In genomic region chr4:10090467-10091250, GRCh38 we compare ENCODE assay signal across 1 cellular context.
A peak's percentile ranks its signal among the peaks of the same experiment; 100 is the strongest.
TF ChIP-seq lines count a peak whose summit lies in the region.

No MANE protein-coding gene starts in this region.

TF ChIP-seq in HepG2, 621 proteins besides CTCF, POLR2A, EP300 and RAD21 (continued from another document):
- TF ChIP-seq ZNF646 (CRISPR knock-in tag; IDR thresholded peaks at IDR 0.05) (no peak), ZNF281 (CRISPR knock-in tag; IDR thresholded peaks at IDR 0.05; ENCODE audit: borderline replicate concordance) (no peak), RBM22 (optimal IDR thresholded peaks at IDR 0.05; ENCODE audit: low read length) (peak; percentile 62), SP1 (IDR thresholded peaks at IDR 0.05) (no peak), SP1 (CRISPR knock-in tag; IDR thresholded peaks at IDR 0.05) (no peak), ZNF280B (CRISPR knock-in tag; IDR thresholded peaks at IDR 0.05; ENCODE audit: borderline replicate concordance) (no peak)
- TF ChIP-seq, protein P1, sequence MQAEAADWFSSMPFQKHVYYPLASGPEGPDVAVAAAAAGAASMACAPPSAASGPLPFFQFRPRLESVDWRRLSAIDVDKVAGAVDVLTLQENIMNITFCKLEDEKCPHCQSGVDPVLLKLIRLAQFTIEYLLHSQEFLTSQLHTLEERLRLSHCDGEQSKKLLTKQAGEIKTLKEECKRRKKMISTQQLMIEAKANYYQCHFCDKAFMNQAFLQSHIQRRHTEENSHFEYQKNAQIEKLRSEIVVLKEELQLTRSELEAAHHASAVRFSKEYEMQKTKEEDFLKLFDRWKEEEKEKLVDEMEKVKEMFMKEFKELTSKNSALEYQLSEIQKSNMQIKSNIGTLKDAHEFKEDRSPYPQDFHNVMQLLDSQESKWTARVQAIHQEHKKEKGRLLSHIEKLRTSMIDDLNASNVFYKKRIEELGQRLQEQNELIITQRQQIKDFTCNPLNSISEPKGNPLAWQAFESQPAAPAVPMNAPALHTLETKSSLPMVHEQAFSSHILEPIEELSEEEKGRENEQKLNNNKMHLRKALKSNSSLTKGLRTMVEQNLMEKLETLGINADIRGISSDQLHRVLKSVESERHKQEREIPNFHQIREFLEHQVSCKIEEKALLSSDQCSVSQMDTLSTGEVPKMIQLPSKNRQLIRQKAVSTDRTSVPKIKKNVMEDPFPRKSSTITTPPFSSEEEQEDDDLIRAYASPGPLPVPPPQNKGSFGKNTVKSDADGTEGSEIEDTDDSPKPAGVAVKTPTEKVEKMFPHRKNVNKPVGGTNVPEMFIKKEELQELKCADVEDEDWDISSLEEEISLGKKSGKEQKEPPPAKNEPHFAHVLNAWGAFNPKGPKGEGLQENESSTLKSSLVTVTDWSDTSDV (CRISPR knock-in tag; IDR thresholded peaks at IDR 0.05), result no peak
